Comparison of ENCODE assay signal across 2 cellular contexts in the genomic region with DNA sequence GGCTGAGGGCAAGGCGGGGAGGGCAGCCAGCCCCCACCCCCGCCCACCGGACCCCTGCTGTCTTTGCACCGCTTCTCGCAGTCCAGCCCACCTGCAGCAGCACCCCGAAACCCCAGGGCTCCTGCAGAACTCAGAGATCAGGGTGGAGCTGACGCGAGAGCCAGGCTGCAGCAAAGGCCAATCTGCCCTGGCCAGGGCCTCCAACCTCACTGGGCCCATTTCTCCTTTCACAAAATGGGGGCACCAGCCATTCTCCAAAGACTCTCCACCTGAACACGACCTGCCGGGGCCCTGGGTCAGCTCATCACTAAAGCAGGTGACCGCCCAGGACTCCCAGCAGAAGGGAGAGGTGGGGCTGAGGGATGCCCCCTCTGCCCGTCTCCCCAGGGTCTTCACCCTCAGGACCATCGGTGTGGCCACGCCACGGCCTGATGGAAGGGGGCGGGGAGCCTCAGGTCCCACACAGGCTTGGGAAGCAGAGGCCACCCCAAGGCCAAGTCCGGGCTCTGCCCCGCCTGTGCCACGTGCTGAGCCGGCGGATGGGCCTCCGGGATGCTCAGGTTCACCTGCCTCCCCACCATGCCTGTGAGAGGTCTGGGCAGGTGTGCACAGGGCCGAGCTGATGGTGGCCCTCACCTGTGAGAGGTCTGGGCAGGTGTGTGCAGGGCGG.
TF ChIP-seq lines count a peak whose summit lies in the region.

No MANE protein-coding gene starts in this region.

TF ChIP-seq in SK-N-SH, 30 proteins besides CTCF, POLR2A, EP300 and RAD21 (continued from another document):
- TF ChIP-seq, protein P1, sequence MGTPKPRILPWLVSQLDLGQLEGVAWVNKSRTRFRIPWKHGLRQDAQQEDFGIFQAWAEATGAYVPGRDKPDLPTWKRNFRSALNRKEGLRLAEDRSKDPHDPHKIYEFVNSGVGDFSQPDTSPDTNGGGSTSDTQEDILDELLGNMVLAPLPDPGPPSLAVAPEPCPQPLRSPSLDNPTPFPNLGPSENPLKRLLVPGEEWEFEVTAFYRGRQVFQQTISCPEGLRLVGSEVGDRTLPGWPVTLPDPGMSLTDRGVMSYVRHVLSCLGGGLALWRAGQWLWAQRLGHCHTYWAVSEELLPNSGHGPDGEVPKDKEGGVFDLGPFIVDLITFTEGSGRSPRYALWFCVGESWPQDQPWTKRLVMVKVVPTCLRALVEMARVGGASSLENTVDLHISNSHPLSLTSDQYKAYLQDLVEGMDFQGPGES (IDR thresholded peaks at IDR 0.05; ENCODE audit: low read depth, low read length), result no peak

TF ChIP-seq in SK-N-SH treated with all-trans-retinoic acid at 6 μM for 48 hours, 23 proteins besides CTCF, POLR2A, EP300 and RAD21 (continued from another document):
- TF ChIP-seq, protein P2, sequence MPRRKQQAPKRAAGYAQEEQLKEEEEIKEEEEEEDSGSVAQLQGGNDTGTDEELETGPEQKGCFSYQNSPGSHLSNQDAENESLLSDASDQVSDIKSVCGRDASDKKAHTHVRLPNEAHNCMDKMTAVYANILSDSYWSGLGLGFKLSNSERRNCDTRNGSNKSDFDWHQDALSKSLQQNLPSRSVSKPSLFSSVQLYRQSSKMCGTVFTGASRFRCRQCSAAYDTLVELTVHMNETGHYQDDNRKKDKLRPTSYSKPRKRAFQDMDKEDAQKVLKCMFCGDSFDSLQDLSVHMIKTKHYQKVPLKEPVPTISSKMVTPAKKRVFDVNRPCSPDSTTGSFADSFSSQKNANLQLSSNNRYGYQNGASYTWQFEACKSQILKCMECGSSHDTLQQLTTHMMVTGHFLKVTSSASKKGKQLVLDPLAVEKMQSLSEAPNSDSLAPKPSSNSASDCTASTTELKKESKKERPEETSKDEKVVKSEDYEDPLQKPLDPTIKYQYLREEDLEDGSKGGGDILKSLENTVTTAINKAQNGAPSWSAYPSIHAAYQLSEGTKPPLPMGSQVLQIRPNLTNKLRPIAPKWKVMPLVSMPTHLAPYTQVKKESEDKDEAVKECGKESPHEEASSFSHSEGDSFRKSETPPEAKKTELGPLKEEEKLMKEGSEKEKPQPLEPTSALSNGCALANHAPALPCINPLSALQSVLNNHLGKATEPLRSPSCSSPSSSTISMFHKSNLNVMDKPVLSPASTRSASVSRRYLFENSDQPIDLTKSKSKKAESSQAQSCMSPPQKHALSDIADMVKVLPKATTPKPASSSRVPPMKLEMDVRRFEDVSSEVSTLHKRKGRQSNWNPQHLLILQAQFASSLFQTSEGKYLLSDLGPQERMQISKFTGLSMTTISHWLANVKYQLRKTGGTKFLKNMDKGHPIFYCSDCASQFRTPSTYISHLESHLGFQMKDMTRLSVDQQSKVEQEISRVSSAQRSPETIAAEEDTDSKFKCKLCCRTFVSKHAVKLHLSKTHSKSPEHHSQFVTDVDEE (CRISPR knock-in tag; IDR thresholded peaks at IDR 0.05), result no peak
- TF ChIP-seq TOX (CRISPR knock-in tag; IDR thresholded peaks at IDR 0.05; ENCODE audit: borderline replicate concordance) (no peak), ZFP30 (CRISPR knock-in tag; IDR thresholded peaks at IDR 0.05) (no peak), ISL1 (CRISPR knock-in tag; IDR thresholded peaks at IDR 0.05) (no peak), CSRNP3 (CRISPR knock-in tag; IDR thresholded peaks at IDR 0.05) (no peak), ARNTL (CRISPR knock-in tag; IDR thresholded peaks at IDR 0.05; ENCODE audit: borderline replicate concordance, low read depth) (no peak), ZNF70 (CRISPR knock-in tag; IDR thresholded peaks at IDR 0.05) (no peak), ZC3H10 (CRISPR knock-in tag; IDR thresholded peaks at IDR 0.05) (no peak), ZNF565 (CRISPR knock-in tag; conservative IDR thresholded peaks at IDR 0.05; ENCODE audit: low read depth) (no peak), PPARA (CRISPR knock-in tag; IDR thresholded peaks at IDR 0.05; ENCODE audit: borderline replicate concordance) (no peak)
- TF ChIP-seq, protein P3, sequence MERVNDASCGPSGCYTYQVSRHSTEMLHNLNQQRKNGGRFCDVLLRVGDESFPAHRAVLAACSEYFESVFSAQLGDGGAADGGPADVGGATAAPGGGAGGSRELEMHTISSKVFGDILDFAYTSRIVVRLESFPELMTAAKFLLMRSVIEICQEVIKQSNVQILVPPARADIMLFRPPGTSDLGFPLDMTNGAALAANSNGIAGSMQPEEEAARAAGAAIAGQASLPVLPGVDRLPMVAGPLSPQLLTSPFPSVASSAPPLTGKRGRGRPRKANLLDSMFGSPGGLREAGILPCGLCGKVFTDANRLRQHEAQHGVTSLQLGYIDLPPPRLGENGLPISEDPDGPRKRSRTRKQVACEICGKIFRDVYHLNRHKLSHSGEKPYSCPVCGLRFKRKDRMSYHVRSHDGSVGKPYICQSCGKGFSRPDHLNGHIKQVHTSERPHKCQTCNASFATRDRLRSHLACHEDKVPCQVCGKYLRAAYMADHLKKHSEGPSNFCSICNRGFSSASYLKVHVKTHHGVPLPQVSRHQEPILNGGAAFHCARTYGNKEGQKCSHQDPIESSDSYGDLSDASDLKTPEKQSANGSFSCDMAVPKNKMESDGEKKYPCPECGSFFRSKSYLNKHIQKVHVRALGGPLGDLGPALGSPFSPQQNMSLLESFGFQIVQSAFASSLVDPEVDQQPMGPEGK (CRISPR knock-in tag; IDR thresholded peaks at IDR 0.05; ENCODE audit: borderline replicate concordance), result no peak
